ENCODE assay signal across 8 cellular contexts in genomic region chr6:43228951-43229802, GRCh38. TPM values are rescaled to one million over a fixed set of nuclear protein-coding genes. Genes with fewer than 3 reads are reported as not detected.
A peak's percentile ranks its signal among the peaks of the same experiment; 100 is the strongest.
DNase-seq lines count a peak whose midpoint lies in the region; ATAC-seq and FAIRE-seq lines count a peak whose summit lies in the region.

A gene with protein sequence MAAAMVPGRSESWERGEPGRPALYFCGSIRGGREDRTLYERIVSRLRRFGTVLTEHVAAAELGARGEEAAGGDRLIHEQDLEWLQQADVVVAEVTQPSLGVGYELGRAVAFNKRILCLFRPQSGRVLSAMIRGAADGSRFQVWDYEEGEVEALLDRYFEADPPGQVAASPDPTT (minus strand): TSS chr6:43229481. CDS start chr6:43229456, 25 bp downstream.

- H3K4me3 ChIP-seq in right cardiac atrium (ENCODE audit: low read length) = peak within 1 kb of the TSS; percentile 61

- peak within 1 kb of the TSS; percentile 89 for H3K4me3 Mint-ChIP-seq in T-helper 1 cell treated with Interleukin-12 subunit alpha and Interleukin-12 subunit beta and Interleukin-4 antibody, amounts not matched to agents 30 μg/mL and 1 μg/mL, for 36 hours

- WGBS in right cardiac atrium = 2% methylated on average over 82 of the region's 82 CpGs

- H3K9me3 Mint-ChIP-seq in T-helper 1 cell treated with Interleukin-12 subunit alpha and Interleukin-12 subunit beta and Interleukin-4 antibody, amounts not matched to agents 30 μg/mL and 1 μg/mL, for 36 hours = no peaks in the 10 kb centered on the region

- no peaks in the 10 kb centered on the region for H3K9me3 ChIP-seq in right cardiac atrium (ENCODE audit: control insufficient read depth, low read length)

- peak within 1 kb of the TSS; percentile 89 for H3K27ac Mint-ChIP-seq in T-helper 1 cell treated with Interleukin-12 subunit alpha and Interleukin-12 subunit beta and Interleukin-4 antibody, amounts not matched to agents 30 μg/mL and 1 μg/mL, for 36 hours

- H3K27me3 Mint-ChIP-seq in T-helper 1 cell treated with Interleukin-12 subunit alpha and Interleukin-12 subunit beta and Interleukin-4 antibody, amounts not matched to agents 30 μg/mL and 1 μg/mL, for 36 hours (ENCODE audit: low read depth) = peaks cover 17% of the 10 kb centered on the region

- no peaks in the 10 kb centered on the region for H3K27me3 ChIP-seq in right cardiac atrium (ENCODE audit: control insufficient read depth, insufficient read depth)

- DNase-seq in ELF-1 (ENCODE audit: low read depth, low spot score) = peak; percentile 83
- DNase-seq in LHCN-M2 (ENCODE audit: low read depth) = peak; percentile 60
- DNase-seq in amygdala (lab: John Stamatoyannopoulos, UW) = peak in 51 of 56 donors; percentile 9 to 85 (median 60)
- DNase-seq in right cardiac atrium = peak; percentile 78 to 93 (median 92)
- DNase-seq in pulmonary artery endothelial cell (ENCODE audit: low read depth, low spot score) = no peak
- DNase-seq in urothelium cell line (ENCODE audit: low spot score) = peak; percentile 92

- peaks cover 38% of the 10 kb centered on the region for H3K4me1 Mint-ChIP-seq in T-helper 1 cell treated with Interleukin-12 subunit alpha and Interleukin-12 subunit beta and Interleukin-4 antibody, amounts not matched to agents 30 μg/mL and 1 μg/mL, for 36 hours (ENCODE audit: low read depth)

- intact Hi-C loops in right cardiac atrium (cut with DNase I) = no loop called here

- H3K4me1 ChIP-seq in right cardiac atrium (ENCODE audit: control insufficient read depth, insufficient read depth, low read length) = no peaks in the 10 kb centered on the region

- ATAC-seq in GM21619 (IDR thresholded peaks at IDR 0.05; ENCODE audit: unreplicated experiment) (peak; percentile 74), right cardiac atrium (peak; percentile 95 to 97)

- H3K27ac ChIP-seq in right cardiac atrium (ENCODE audit: low read length) = no peak within 1 kb of the TSS

- peaks cover 13% of the 10 kb centered on the region for H3K36me3 Mint-ChIP-seq in T-helper 1 cell treated with Interleukin-12 subunit alpha and Interleukin-12 subunit beta and Interleukin-4 antibody, amounts not matched to agents 30 μg/mL and 1 μg/mL, for 36 hours (ENCODE audit: low read depth)

- FAIRE-seq in urothelium cell line (lab: Jason Lieb, UNC) = no peak

RNA-seq across cellular contexts. Expression of the gene that starts here (rescaled TPM):
- total RNA-seq in LHCN-M2 (2014; rRNA removed) (102 and 103 TPM in 2 replicates), right cardiac atrium (10 to 100 TPM; 25.7 to 43.2 (median 33.8) TPM), pulmonary artery endothelial cell (21.7 and 58.4 TPM in 2 replicates)
- 76.0 TPM for polyA plus RNA-seq in LHCN-M2 (2012)
- 60.4 TPM for polyA plus RNA-seq in right cardiac atrium
